Comparison of ENCODE assay signal across 9 cellular contexts in the genomic region with DNA sequence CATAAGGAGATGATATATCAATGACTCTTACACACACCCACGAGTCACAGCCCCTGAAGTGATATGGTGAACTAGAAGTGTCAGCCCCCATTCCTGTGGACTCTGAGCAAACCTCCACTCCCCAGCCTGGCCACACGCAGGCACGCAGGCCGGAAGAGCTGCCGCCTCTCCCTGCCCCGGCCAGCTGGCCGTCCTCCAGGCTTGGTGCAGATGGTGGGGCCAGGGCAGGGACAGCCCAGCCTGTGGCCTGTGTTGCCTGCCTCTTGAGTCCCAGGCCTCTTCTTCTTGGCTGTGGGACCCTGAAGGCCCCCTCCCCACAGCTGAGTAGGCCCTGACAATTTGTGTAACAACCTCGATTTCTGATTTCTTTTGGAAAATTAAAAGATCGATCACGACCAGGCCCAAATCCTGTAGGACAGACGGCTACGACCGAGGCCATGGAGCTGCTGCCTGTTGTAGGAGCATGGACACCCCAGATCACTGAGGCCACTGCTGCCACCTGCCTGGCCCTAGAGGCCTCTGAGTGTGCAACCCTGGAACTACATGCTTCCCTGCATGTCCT. TPM values are rescaled to one million over a fixed set of nuclear protein-coding genes. Genes with fewer than 3 reads are reported as not detected.
DNase-seq lines count a peak whose midpoint lies in the region; ATAC-seq and TF ChIP-seq lines count a peak whose summit lies in the region.
"Had no signal": no experiment of that assay in that cellular context is flagged by ENCODE, and none has a peak within 500 bp of the region (broad histone marks: within the 10 kb centered on the region; RNA-seq: fewer than 3 reads in every experiment).

No MANE protein-coding gene starts in this region.

- DNase-seq in ELR (ENCODE audit: low read depth) (peak; percentile 94), heart right ventricle (peak; percentile 61 to 73), posterior cingulate gyrus (peak; percentile 49 to 95 (median 69)), GM10266 (ENCODE audit: extremely low spot score) (no peak)
- DNase-seq: stimulated activated naive CD4-positive, alpha-beta T cell had no signal

- H3K4me1 ChIP-seq in heart right ventricle: peaks cover 10 to 60% (median 26%) of the 10 kb centered on the region in 9 donors

- H3K27me3 ChIP-seq in heart right ventricle: no peaks in the 10 kb centered on the region

- no peaks in the 10 kb centered on the region for H3K9me3 ChIP-seq in heart right ventricle

- 31 to 40% methylated on average over 13 of the region's 13 CpGs for WGBS in heart right ventricle, 2 donors

- TF ChIP-seq CTCF in heart right ventricle (IDR thresholded peaks at IDR 0.05): peak in 1 of 9 donors; percentile 19
- no peak for TF ChIP-seq CTCF in GM10266 (IDR thresholded peaks at IDR 0.05; ENCODE audit: control insufficient read depth, insufficient read depth, low read depth, missing control alignments)

- H3K4me3 ChIP-seq in heart right ventricle: no peak overlapping the region

- peak overlapping the region; percentile 53 for H3K27ac ChIP-seq in angular gyrus (ENCODE audit: low read depth, low read length)
- H3K27ac ChIP-seq in heart right ventricle: peak overlapping the region in 9 of 10 donors; percentile 40 to 76 (median 59)

- no peaks in the 10 kb centered on the region for H3K36me3 ChIP-seq in heart right ventricle

- intact Hi-C loops in heart right ventricle (cut with DNase I) (no loop called here), posterior cingulate gyrus (cut with DNase I) (no loop called here)

- peak; percentile 72 to 92 (median 78) for ATAC-seq in heart right ventricle
- ATAC-seq in HG02642 (IDR thresholded peaks at IDR 0.05; ENCODE audit: poor library complexity, unreplicated experiment): no peak
- ATAC-seq in GM21390 (IDR thresholded peaks at IDR 0.05; ENCODE audit: unreplicated experiment): no peak
- ATAC-seq in HG03439 (IDR thresholded peaks at IDR 0.05; ENCODE audit: unreplicated experiment): no peak

RNA-seq across cellular contexts. Expression of a gene that starts 10.0 kb away (rescaled TPM):
- total RNA-seq in heart right ventricle: 100 to 1,000 TPM; 252 to 409 (median 329) TPM
- 100 to 1,000 TPM; 225 to 329 TPM for polyA plus RNA-seq in heart right ventricle

Comparison
In these comparisons a context has a peak if more than half of its experiments do, and no peak if none do; other contexts are left out.
1. ATAC-seq: peak in heart right ventricle (8 of 8); none in HG02642 (single experiment), GM21390 (single experiment) and HG03439 (single experiment).